1 cellular context compared by ENCODE assay signal in genomic region chr16:81008151-81008789, GRCh38.
TF ChIP-seq lines count a peak whose summit lies in the region.

No MANE protein-coding gene starts in this region.

TF ChIP-seq in endothelial cell of umbilical vein, 7 proteins besides CTCF, POLR2A, EP300 and RAD21:
- TF ChIP-seq MYC (IDR thresholded peaks at IDR 0.05; ENCODE audit: low read depth, low read length) (no peak), JUN (IDR thresholded peaks at IDR 0.05; ENCODE audit: borderline replicate concordance, insufficient read depth, insufficient read length, low read depth) (no peak), MAX (IDR thresholded peaks at IDR 0.05; ENCODE audit: insufficient read depth, insufficient read length) (no peak), POLR2AphosphoS5 (IDR thresholded peaks at IDR 0.05; ENCODE audit: insufficient read depth, low read depth, low read length) (no peak), GATA2 (IDR thresholded peaks at IDR 0.05; ENCODE audit: insufficient read depth, insufficient read length, low read depth, low read length) (no peak), EZH2 (IDR thresholded peaks at IDR 0.05; ENCODE audit: borderline replicate concordance, low read depth, low read length, severe bottlenecking) (no peak), FOS (IDR thresholded peaks at IDR 0.05; ENCODE audit: borderline replicate concordance, insufficient read depth, low read length) (no peak)
TF ChIP-seq in endothelial cell of umbilical vein: peak in this region for 0.
